In genomic region chr7:153398789-153399553, GRCh38 we compare ENCODE assay signal across 8 cellular contexts.
"Had no signal": no experiment of that assay in that cellular context is flagged by ENCODE, and none has a peak within 500 bp of the region (broad histone marks: within the 10 kb centered on the region; RNA-seq: fewer than 3 reads in every experiment).

No MANE protein-coding gene starts in this region.

- H3K4me3 ChIP-seq: GM12878 had no signal

- FAIRE-seq: G401.6, GM12878, GM12891, GM12892, GM18507, GM19239 had no signal

- DNase-seq: GDM1, GF-D8 had no signal

- ATAC-seq: GM12878 had no signal
